ENCODE assay signal across 8 cellular contexts in the genomic region with DNA sequence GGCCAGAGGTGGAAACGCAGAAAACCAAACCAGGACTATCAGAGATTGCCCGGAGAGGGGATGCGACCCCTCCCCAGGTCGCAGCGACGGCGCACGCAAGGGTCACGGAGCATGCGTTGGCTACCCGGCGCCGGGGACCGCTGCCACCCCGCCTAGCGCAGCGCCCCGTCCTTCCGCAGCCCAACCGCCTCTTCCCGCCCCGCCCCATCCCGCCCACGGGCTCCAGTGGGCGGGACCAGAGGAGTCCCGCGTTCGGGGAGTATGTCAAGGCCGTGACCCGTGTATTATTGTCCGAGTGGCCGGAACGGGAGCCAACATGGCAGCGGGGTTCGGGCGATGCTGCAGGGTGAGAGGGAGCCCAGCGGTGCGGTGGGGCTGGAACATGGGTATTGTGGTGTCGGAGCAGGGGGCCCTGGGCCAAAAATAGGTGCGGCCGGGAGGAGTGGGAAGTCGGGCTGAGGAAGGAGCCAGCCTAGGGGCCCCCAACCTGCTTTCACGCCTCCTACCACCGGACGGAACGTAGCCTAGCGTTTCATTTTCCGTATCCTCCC. TPM values are rescaled to one million over a fixed set of nuclear protein-coding genes. Genes with fewer than 3 reads are reported as not detected.
DNase-seq lines count a peak whose midpoint lies in the region; ATAC-seq and TF ChIP-seq lines count a peak whose summit lies in the region.

A gene (plus strand): TSS at position 238 of the 551 bp plus-strand sequence. CDS start 79 bp downstream, at position 317.

- POLR2A ChIA-PET in AG04450 (lab: Yijun Ruan, JAX) = no interaction called here

- peak; percentile 27 for DNase-seq in AG04450 (ENCODE audit: low read depth, low spot score)
- DNase-seq in NCI-H2227 (lab: John Stamatoyannopoulos, UW; ENCODE audit: unreplicated experiment) = peak; percentile 90
- peak; percentile 67 to 75 (median 69) for DNase-seq in activated CD4-positive, CD25-positive, alpha-beta regulatory T cell (lab: John Stamatoyannopoulos, UW)
- DNase-seq in caudate nucleus (lab: John Stamatoyannopoulos, UW) = peak in 59 of 61 donors; percentile 55 to 93 (median 87)
- DNase-seq in iris pigment epithelial cell (ENCODE audit: low read depth) = peak; percentile 79
- DNase-seq in stimulated activated CD4-positive, alpha-beta T cell treated with anti-CD3 and anti-CD28 coated beads, Interleukin-12 subunit alpha, Interleukin-12 subunit beta, amount 100 ng/mL, for 4 hours = peak; percentile 85

- ATAC-seq in GM18868 (IDR thresholded peaks at IDR 0.05; ENCODE audit: unreplicated experiment) = peak; percentile 83
- ATAC-seq in HG03103 (IDR thresholded peaks at IDR 0.05; ENCODE audit: low read depth, unreplicated experiment) = peak; percentile 87

- H3K27me3 ChIP-seq in AG04450 (ENCODE audit: control insufficient read depth, insufficient read depth, low read length) = no peaks in the 10 kb centered on the region

- H3K9me3 ChIP-seq in AG04450 (ENCODE audit: control insufficient read depth, insufficient read depth, low read length) = no peaks in the 10 kb centered on the region; the same call in 1 of the 2 replicates

- H3K27ac ChIP-seq in AG04450 (ENCODE audit: low read depth, low read length) (peak within 1 kb of the TSS; percentile 59), caudate nucleus (ENCODE audit: low read depth, low read length) (peak within 1 kb of the TSS; percentile 95)

- CTCF ChIA-PET in AG04450 (lab: Charles Lee) = interaction anchor here (1.2 kb wide), 1 partner anchor 93 kb away, joined by 3 read pairs; no protein-coding TSS in a partner anchor

- TF ChIP-seq CTCF in AG04450 (IDR thresholded peaks at IDR 0.05; ENCODE audit: low read depth, low read length) = no peak

- H3K4me3 ChIP-seq in AG04450 (ENCODE audit: low read depth, low read length) = peak within 1 kb of the TSS; percentile 97

RNA-seq across cellular contexts. Expression of the gene that starts here (rescaled TPM):
- polyA plus RNA-seq in AG04450 (2011; rRNA removed) = 27.8 and 43.2 TPM in 2 replicates
- polyA minus RNA-seq in AG04450 (2011; rRNA and poly(A)+ RNA removed) = 11.1 and 15.6 TPM in 2 replicates

Comparison
In these comparisons a context has a peak if more than half of its experiments do, and no peak if none do; other contexts are left out.
1. Peak in every context shown above with its lines: DNase-seq, ATAC-seq, H3K4me3 ChIP-seq and H3K27ac ChIP-seq.
2. DNase-seq: peak in every context shown above with its lines; median percentile 90 in NCI-H2227; 87 in caudate nucleus; 85 in stimulated activated CD4-positive, alpha-beta T cell treated with anti-CD3 and anti-CD28 coated beads, Interleukin-12 subunit alpha, Interleukin-12 subunit beta, amount 100 ng/mL, for 4 hours; 79 in iris pigment epithelial cell; 69 in activated CD4-positive, CD25-positive, alpha-beta regulatory T cell; 27 in AG04450.